14 cellular contexts compared by ENCODE assay signal in genomic region chr7:20340839-20341238, GRCh38. TPM values are rescaled to one million over a fixed set of nuclear protein-coding genes. Genes with fewer than 3 reads are reported as not detected.
DNase-seq lines count a peak whose midpoint lies in the region; TF ChIP-seq lines count a peak whose summit lies in the region.
"Had no signal": no experiment of that assay in that cellular context is flagged by ENCODE, and none has a peak within 500 bp of the region (broad histone marks: within the 10 kb centered on the region; RNA-seq: fewer than 3 reads in every experiment).

No MANE protein-coding gene starts in this region.

- H3K4me1 ChIP-seq in H9 (ENCODE audit: insufficient read depth, low read length) (peaks cover 6% of the 10 kb centered on the region; the same call in 1 of the 2 replicates), uterus (no peaks in the 10 kb centered on the region)
- H3K4me1 ChIP-seq: BLaER1 treated with 17β-estradiol and CSF1 and Interleukin-3, amounts not matched to agents 10 nM and 100 nM; heart right ventricle had no signal

- H3K9ac ChIP-seq in H9 (ENCODE audit: extremely low read depth, insufficient read length, low read length): no peak overlapping the region
- H3K9ac ChIP-seq: BLaER1 treated with 17β-estradiol and CSF1 and Interleukin-3, amounts not matched to agents 10 nM and 100 nM had no signal

- H3K27ac Mint-ChIP-seq in H9: peak overlapping the region in 2 of 3 experiments; percentile 53 to 81; a peak in 4 of 7 replicates
- no peak overlapping the region for H3K27ac Mint-ChIP-seq in activated CD4-positive, alpha-beta memory T cell treated with anti-CD3 and anti-CD28 coated beads, Interleukin-2, amount 10 ng/mL, durations not matched to agents 7 days and 5 days
- H3K27ac Mint-ChIP-seq: activated CD8-positive, alpha-beta memory T cell treated with anti-CD3 and anti-CD28 coated beads, Interleukin-2, amount 10 ng/mL, durations not matched to agents 7 days and 5 days; activated naive CD8-positive, alpha-beta T cell treated with anti-CD3 and anti-CD28 coated beads for 36 hours had no signal

- H3K27me3 Mint-ChIP-seq in H9 (ENCODE audit: low read depth): no peaks in the 10 kb centered on the region
- H3K27me3 Mint-ChIP-seq in activated CD4-positive, alpha-beta memory T cell treated with anti-CD3 and anti-CD28 coated beads, Interleukin-2, amount 10 ng/mL, durations not matched to agents 7 days and 5 days: no peaks in the 10 kb centered on the region

- H3K18ac ChIP-seq in H9 (ENCODE audit: insufficient read length, low read depth, low read length): no peak overlapping the region

- H3K79me2 ChIP-seq in H9 (ENCODE audit: insufficient read depth, low read length): no peaks in the 10 kb centered on the region

- H2BK12ac ChIP-seq in H9 (ENCODE audit: insufficient read length, low read depth, low read length): no peak overlapping the region

- H3T11ph ChIP-seq in H9 (ENCODE audit: low read length): no peak overlapping the region

- TF ChIP-seq POLR2A in uterus (IDR thresholded peaks at IDR 0.05): no peak

- no peak overlapping the region for H2BK120ac ChIP-seq in H9 (ENCODE audit: low read depth, low read length, poor library complexity, severe bottlenecking)

- DNase-seq in H9 (no peak), hippocampal formation (lab: John Stamatoyannopoulos, UW) (peak; percentile 36 to 90), retinal pigment epithelial cell (ENCODE audit: low read depth) (peak; percentile 80), NCI-H1694 (lab: John Stamatoyannopoulos, UW) (no peak), uterus (no peak)
- no peak for DNase-seq in activated CD4-positive, alpha-beta memory T cell treated with anti-CD3 and anti-CD28 coated beads, Interleukin-2, amount 10 ng/mL, durations not matched to agents 7 days and 5 days
- DNase-seq in stimulated activated CD4-positive, alpha-beta T cell treated with anti-CD3 and anti-CD28 coated beads, Interleukin-2, amount 100 ng/mL, for 24 hours: no peak
- DNase-seq: activated CD8-positive, alpha-beta memory T cell treated with anti-CD3 and anti-CD28 coated beads, Interleukin-2, amount 10 ng/mL, durations not matched to agents 7 days and 5 days; activated naive CD8-positive, alpha-beta T cell treated with anti-CD3 and anti-CD28 coated beads for 36 hours; heart right ventricle; NCI-H1694 treated with DMSO at 0.1 percent for 48 hours had no signal

- H4K20me1 ChIP-seq in H9 (ENCODE audit: control insufficient read depth, insufficient read depth, insufficient read length): no peaks in the 10 kb centered on the region
- H4K20me1 ChIP-seq: BLaER1 treated with 17β-estradiol and CSF1 and Interleukin-3, amounts not matched to agents 10 nM and 100 nM had no signal

- H3K9me3 ChIP-seq in H9 (ENCODE audit: control insufficient read depth, low read depth, low read length) (no peaks in the 10 kb centered on the region), uterus (no peaks in the 10 kb centered on the region)
- H3K9me3 ChIP-seq: BLaER1 treated with 17β-estradiol and CSF1 and Interleukin-3, amounts not matched to agents 10 nM and 100 nM; heart right ventricle had no signal

- no peaks in the 10 kb centered on the region for H3K36me3 ChIP-seq in uterus
- H3K36me3 ChIP-seq: BLaER1 treated with 17β-estradiol and CSF1 and Interleukin-3, amounts not matched to agents 10 nM and 100 nM; heart right ventricle had no signal

- H3K56ac ChIP-seq in H9 (ENCODE audit: insufficient read length, low read depth, low read length): no peak overlapping the region

- H3K4ac ChIP-seq in H9 (ENCODE audit: low read depth, low read length): no peak overlapping the region

- H3K27me3 ChIP-seq in H9 (ENCODE audit: insufficient read depth, low read length) (no peaks in the 10 kb centered on the region), uterus (no peaks in the 10 kb centered on the region)
- H3K27me3 ChIP-seq: BLaER1 treated with 17β-estradiol and CSF1 and Interleukin-3, amounts not matched to agents 10 nM and 100 nM had no signal

- H4K8ac ChIP-seq in H9 (replicated peaks; ENCODE audit: insufficient read length, low read depth, low read length): no peak overlapping the region

- no peak overlapping the region for H3K4me3 ChIP-seq in retinal pigment epithelial cell (ENCODE audit: low read length)
- no peak overlapping the region for H3K4me3 ChIP-seq in uterus
- H3K4me3 ChIP-seq: BLaER1 treated with 17β-estradiol and CSF1 and Interleukin-3, amounts not matched to agents 10 nM and 100 nM; heart right ventricle had no signal

- H2AFZ ChIP-seq in H9 (ENCODE audit: low read length): no peak overlapping the region

- H4K91ac ChIP-seq in H9 (ENCODE audit: insufficient read length, low read depth, low read length): no peak overlapping the region

- H3K4me1 Mint-ChIP-seq in H9: peaks cover 29 to 30% of the 10 kb centered on the region in 2 experiments
- H3K4me1 Mint-ChIP-seq in activated CD4-positive, alpha-beta memory T cell treated with anti-CD3 and anti-CD28 coated beads, Interleukin-2, amount 10 ng/mL, durations not matched to agents 7 days and 5 days: no peaks in the 10 kb centered on the region
- H3K4me1 Mint-ChIP-seq: activated CD8-positive, alpha-beta memory T cell treated with anti-CD3 and anti-CD28 coated beads, Interleukin-2, amount 10 ng/mL, durations not matched to agents 7 days and 5 days; activated naive CD8-positive, alpha-beta T cell treated with anti-CD3 and anti-CD28 coated beads for 36 hours had no signal

- H3K36me3 Mint-ChIP-seq in H9 (ENCODE audit: insufficient read depth in 1 of 3, low read depth in 3 of 3): peaks cover 0 to 6% (median 3%) of the 10 kb centered on the region in 3 experiments; a peak in 2 of 7 replicates
- no peaks in the 10 kb centered on the region for H3K36me3 Mint-ChIP-seq in activated CD4-positive, alpha-beta memory T cell treated with anti-CD3 and anti-CD28 coated beads, Interleukin-2, amount 10 ng/mL, durations not matched to agents 7 days and 5 days (ENCODE audit: low read depth)
- H3K36me3 Mint-ChIP-seq: activated CD8-positive, alpha-beta memory T cell treated with anti-CD3 and anti-CD28 coated beads, Interleukin-2, amount 10 ng/mL, durations not matched to agents 7 days and 5 days; activated naive CD8-positive, alpha-beta T cell treated with anti-CD3 and anti-CD28 coated beads for 36 hours had no signal

- intact Hi-C loops in uterus (cut with DNase I; ENCODE audit: low total_unique reads): no loop called here

- H3K14ac ChIP-seq in H9 (ENCODE audit: insufficient read depth, low read length): no peak overlapping the region

- TF ChIP-seq CTCF in H9 (conservative IDR thresholded peaks at IDR 0.05): no peak
- no peak for TF ChIP-seq CTCF in retinal pigment epithelial cell (conservative IDR thresholded peaks at IDR 0.05; ENCODE audit: low read depth, low read length)
- TF ChIP-seq CTCF in uterus (IDR thresholded peaks at IDR 0.05): no peak

- H3K27ac ChIP-seq in H9 (ENCODE audit: insufficient read length, low read depth, low read length): no peak overlapping the region
- H3K27ac ChIP-seq in angular gyrus (ENCODE audit: low read depth, low read length): peak overlapping the region; percentile 60
- no peak overlapping the region for H3K27ac ChIP-seq in uterus
- H3K27ac ChIP-seq: BLaER1 treated with 17β-estradiol and CSF1 and Interleukin-3, amounts not matched to agents 10 nM and 100 nM; heart right ventricle had no signal

- no peak overlapping the region for H2AK5ac ChIP-seq in H9 (ENCODE audit: insufficient read length, low read length)

- no peak overlapping the region for H2BK15ac ChIP-seq in H9 (ENCODE audit: low read depth, low read length)

- H2BK20ac ChIP-seq in H9 (ENCODE audit: low read depth, low read length, poor library complexity, severe bottlenecking): no peak overlapping the region

- H3K23me2 ChIP-seq in H9 (ENCODE audit: insufficient read length, low read depth, low read length, poor library complexity, severe bottlenecking): no peaks in the 10 kb centered on the region

- H3K79me1 ChIP-seq in H9 (ENCODE audit: insufficient read depth, low read depth, low read length, poor library complexity, severe bottlenecking): no peaks in the 10 kb centered on the region

- no peak overlapping the region for H3K4me3 Mint-ChIP-seq in H9
- H3K4me3 Mint-ChIP-seq in activated CD4-positive, alpha-beta memory T cell treated with anti-CD3 and anti-CD28 coated beads, Interleukin-2, amount 10 ng/mL, durations not matched to agents 7 days and 5 days: no peak overlapping the region
- H3K4me3 Mint-ChIP-seq: activated CD8-positive, alpha-beta memory T cell treated with anti-CD3 and anti-CD28 coated beads, Interleukin-2, amount 10 ng/mL, durations not matched to agents 7 days and 5 days; activated naive CD8-positive, alpha-beta T cell treated with anti-CD3 and anti-CD28 coated beads for 36 hours had no signal

- POLR2A ChIA-PET in activated CD4-positive, alpha-beta memory T cell treated with anti-CD3 and anti-CD28 coated beads, Interleukin-2, amount 10 ng/mL, durations not matched to agents 7 days and 5 days (lab: Charles Lee): no interaction called here

- H3K4me2 ChIP-seq in H9 (ENCODE audit: insufficient read depth, insufficient read length, low read length): no peak overlapping the region
- H3K4me2 ChIP-seq: BLaER1 treated with 17β-estradiol and CSF1 and Interleukin-3, amounts not matched to agents 10 nM and 100 nM had no signal

- H3K9me3 Mint-ChIP-seq in H9: no peaks in the 10 kb centered on the region
- no peaks in the 10 kb centered on the region for H3K9me3 Mint-ChIP-seq in activated CD4-positive, alpha-beta memory T cell treated with anti-CD3 and anti-CD28 coated beads, Interleukin-2, amount 10 ng/mL, durations not matched to agents 7 days and 5 days
- H3K9me3 Mint-ChIP-seq: activated naive CD8-positive, alpha-beta T cell treated with anti-CD3 and anti-CD28 coated beads for 36 hours had no signal

- no peak overlapping the region for H3K23ac ChIP-seq in H9 (ENCODE audit: insufficient read length, low read depth, low read length)

- CTCF ChIA-PET in activated CD4-positive, alpha-beta memory T cell treated with anti-CD3 and anti-CD28 coated beads, Interleukin-2, amount 10 ng/mL, durations not matched to agents 7 days and 5 days (lab: Charles Lee): no interaction called here

- H4K5ac ChIP-seq in H9 (ENCODE audit: insufficient read length, low read depth, low read length): no peak overlapping the region

- H2BK5ac ChIP-seq in H9 (ENCODE audit: insufficient read length, low read length): no peak overlapping the region

RNA-seq across cellular contexts. Expression of gene ITGB8, which starts 10.1 kb away (rescaled TPM):
- total RNA-seq in H9 (2021) (7.1 and 7.6 TPM in 2 replicates), uterus (10 to 100 TPM in 3 of 4 donors, 1 to 10 TPM in 1; 9.1 to 74.8 (median 27.6) TPM)
- not detected for total RNA-seq in activated CD4-positive, alpha-beta memory T cell treated with anti-CD3 and anti-CD28 coated beads, Interleukin-2, amount 10 ng/mL, durations not matched to agents 7 days and 5 days
- total RNA-seq: activated naive CD8-positive, alpha-beta T cell treated with anti-CD3 and anti-CD28 coated beads for 36 hours; T-helper 2 cell treated with Interferon-gamma antibody and Interleukin-4, amounts not matched to agents 100 ng/mL and 5 ng/mL, for 36 hours had no signal

Comparison
In these comparisons a context has a peak if more than half of its experiments do, and no peak if none do; other contexts are left out.
1. DNase-seq: peak in hippocampal formation (2 of 2) and retinal pigment epithelial cell (single experiment); none in H9 (single experiment), NCI-H1694 (single experiment), uterus (0 of 2), activated CD4-positive, alpha-beta memory T cell treated with anti-CD3 and anti-CD28 coated beads, Interleukin-2, amount 10 ng/mL, durations not matched to agents 7 days and 5 days (single experiment) and stimulated activated CD4-positive, alpha-beta T cell treated with anti-CD3 and anti-CD28 coated beads, Interleukin-2, amount 100 ng/mL, for 24 hours (0 of 2).